ENCODE assay signal across 29 cellular contexts in genomic region chr3:193508108-193508507, GRCh38. TPM values are rescaled to one million over a fixed set of nuclear protein-coding genes. Genes with fewer than 3 reads are reported as not detected.
"Had no signal": no experiment of that assay in that cellular context is flagged by ENCODE, and none has a peak within 500 bp of the region (broad histone marks: within the 10 kb centered on the region; RNA-seq: fewer than 3 reads in every experiment).

No MANE protein-coding gene starts in this region.

- H3K4me1 ChIP-seq: ascending aorta, breast epithelium, colonic mucosa had no signal

- H3K27me3 Mint-ChIP-seq: activated CD4-positive, alpha-beta memory T cell treated with anti-CD3 and anti-CD28 coated beads for 36 hours; activated CD8-positive, alpha-beta memory T cell treated with anti-CD3 and anti-CD28 coated beads, Interleukin-2, amount 10 ng/mL, durations not matched to agents 7 days and 5 days; activated naive CD4-positive, alpha-beta T cell treated with anti-CD3 and anti-CD28 coated beads, Interleukin-2, amount 10 ng/mL, durations not matched to agents 7 days and 5 days; activated naive CD8-positive, alpha-beta T cell treated with anti-CD3 and anti-CD28 coated beads, Interleukin-2, amount 10 ng/mL, durations not matched to agents 7 days and 5 days had no signal

- FAIRE-seq: frontal cortex had no signal

- DNase-seq: activated CD4-positive, alpha-beta memory T cell treated with anti-CD3 and anti-CD28 coated beads for 36 hours; activated CD4-positive, alpha-beta T cell treated with anti-CD3 and anti-CD28 coated beads for 1 hour; activated CD4-positive, alpha-beta T cell treated with anti-CD3 and anti-CD28 coated beads for 4 hours; activated CD8-positive, alpha-beta memory T cell treated with anti-CD3 and anti-CD28 coated beads, Interleukin-2, amount 10 ng/mL, durations not matched to agents 7 days and 5 days; activated CD8-positive, alpha-beta memory T cell treated with anti-CD3 and anti-CD28 coated beads, Interleukin-2, amount 50 U/mL, for 4 hours; activated CD8-positive, alpha-beta T cell treated with anti-CD3 and anti-CD28 coated beads, Interleukin-2, amount 10 ng/mL, durations not matched to agents 7 days and 5 days; activated gamma-delta T cell; activated naive CD4-positive, alpha-beta T cell; activated naive CD4-positive, alpha-beta T cell treated with anti-CD3 and anti-CD28 coated beads, Interleukin-2, amount 10 ng/mL, durations not matched to agents 7 days and 5 days; activated naive CD8-positive, alpha-beta T cell treated with anti-CD3 and anti-CD28 coated beads, Interleukin-2, amount 10 ng/mL, durations not matched to agents 7 days and 5 days; activated T-cell treated with anti-CD3 and anti-CD28 coated beads, Interleukin-2, amount 50 U/mL, for 1 hour; activated T-cell treated with anti-CD3 and anti-CD28 coated beads, Interleukin-2, amount 50 U/mL, for 72 hours; central memory CD4-positive, alpha-beta T cell; cerebellar nuclear complex; colonic mucosa; effector CD8-positive, alpha-beta T cell; foreskin fibroblast; T-helper 2 cell had no signal

- H3K9me3 ChIP-seq: ascending aorta, breast epithelium, colonic mucosa had no signal

- H3K9me3 Mint-ChIP-seq: activated CD4-positive, alpha-beta memory T cell treated with anti-CD3 and anti-CD28 coated beads for 36 hours; activated naive CD4-positive, alpha-beta T cell treated with anti-CD3 and anti-CD28 coated beads, Interleukin-2, amount 10 ng/mL, durations not matched to agents 7 days and 5 days; activated naive CD4-positive, alpha-beta T cell treated with anti-CD3 and anti-CD28 coated beads, Interleukin-2, amount 50 U/mL, for 72 hours; activated naive CD8-positive, alpha-beta T cell treated with anti-CD3 and anti-CD28 coated beads, Interleukin-2, amount 10 ng/mL, durations not matched to agents 7 days and 5 days; activated T-cell treated with anti-CD3 and anti-CD28 coated beads, Interleukin-2, amount 50 U/mL, for 72 hours; brain; WTC11 had no signal

- H3K27ac Mint-ChIP-seq: activated CD4-positive, alpha-beta memory T cell treated with anti-CD3 and anti-CD28 coated beads for 36 hours; activated CD8-positive, alpha-beta memory T cell treated with anti-CD3 and anti-CD28 coated beads, Interleukin-2, amount 10 ng/mL, durations not matched to agents 7 days and 5 days; activated CD8-positive, alpha-beta T cell treated with anti-CD3 and anti-CD28 coated beads, Interleukin-2, amount 10 ng/mL, durations not matched to agents 7 days and 5 days; activated naive CD4-positive, alpha-beta T cell treated with anti-CD3 and anti-CD28 coated beads, Interleukin-2, amount 10 ng/mL, durations not matched to agents 7 days and 5 days; activated naive CD4-positive, alpha-beta T cell treated with anti-CD3 and anti-CD28 coated beads, Interleukin-2, amount 50 U/mL, for 72 hours; activated naive CD8-positive, alpha-beta T cell treated with anti-CD3 and anti-CD28 coated beads, Interleukin-2, amount 10 ng/mL, durations not matched to agents 7 days and 5 days; activated T-cell treated with anti-CD3 and anti-CD28 coated beads, Interleukin-2, amount 50 U/mL, for 72 hours; WTC11 had no signal

- H3K4me1 Mint-ChIP-seq: activated CD8-positive, alpha-beta memory T cell treated with anti-CD3 and anti-CD28 coated beads, Interleukin-2, amount 10 ng/mL, durations not matched to agents 7 days and 5 days; activated naive CD4-positive, alpha-beta T cell treated with anti-CD3 and anti-CD28 coated beads, Interleukin-2, amount 10 ng/mL, durations not matched to agents 7 days and 5 days; activated naive CD8-positive, alpha-beta T cell treated with anti-CD3 and anti-CD28 coated beads, Interleukin-2, amount 10 ng/mL, durations not matched to agents 7 days and 5 days had no signal

- H3K36me3 Mint-ChIP-seq: activated CD4-positive, alpha-beta memory T cell treated with anti-CD3 and anti-CD28 coated beads for 36 hours; activated CD8-positive, alpha-beta memory T cell treated with anti-CD3 and anti-CD28 coated beads, Interleukin-2, amount 10 ng/mL, durations not matched to agents 7 days and 5 days; activated naive CD4-positive, alpha-beta T cell treated with anti-CD3 and anti-CD28 coated beads, Interleukin-2, amount 10 ng/mL, durations not matched to agents 7 days and 5 days; activated naive CD4-positive, alpha-beta T cell treated with anti-CD3 and anti-CD28 coated beads, Interleukin-2, amount 50 U/mL, for 72 hours; activated naive CD8-positive, alpha-beta T cell treated with anti-CD3 and anti-CD28 coated beads, Interleukin-2, amount 10 ng/mL, durations not matched to agents 7 days and 5 days; brain; WTC11 had no signal

- H3K27ac ChIP-seq: ascending aorta, breast epithelium, cardiac muscle cell, colonic mucosa, VCaP had no signal

- H3K4me3 Mint-ChIP-seq: activated CD4-positive, alpha-beta memory T cell treated with anti-CD3 and anti-CD28 coated beads for 36 hours; activated CD8-positive, alpha-beta memory T cell treated with anti-CD3 and anti-CD28 coated beads, Interleukin-2, amount 10 ng/mL, durations not matched to agents 7 days and 5 days; activated CD8-positive, alpha-beta T cell treated with anti-CD3 and anti-CD28 coated beads, Interleukin-2, amount 10 ng/mL, durations not matched to agents 7 days and 5 days; activated naive CD4-positive, alpha-beta T cell treated with anti-CD3 and anti-CD28 coated beads, Interleukin-2, amount 10 ng/mL, durations not matched to agents 7 days and 5 days; activated naive CD8-positive, alpha-beta T cell treated with anti-CD3 and anti-CD28 coated beads, Interleukin-2, amount 10 ng/mL, durations not matched to agents 7 days and 5 days; activated T-cell treated with anti-CD3 and anti-CD28 coated beads, Interleukin-2, amount 50 U/mL, for 72 hours; brain; WTC11 had no signal

- H3K4me3 ChIP-seq: ascending aorta, breast epithelium, cardiac muscle cell, colonic mucosa had no signal

- ATAC-seq: activated CD8-positive, alpha-beta memory T cell treated with anti-CD3 and anti-CD28 coated beads, Interleukin-2, amount 10 ng/mL, durations not matched to agents 7 days and 5 days; activated CD8-positive, alpha-beta T cell treated with anti-CD3 and anti-CD28 coated beads, Interleukin-2, amount 10 ng/mL, durations not matched to agents 7 days and 5 days; activated naive CD4-positive, alpha-beta T cell treated with anti-CD3 and anti-CD28 coated beads, Interleukin-2, amount 50 U/mL, for 72 hours; activated T-cell treated with anti-CD3 and anti-CD28 coated beads, Interleukin-2, amount 50 U/mL, for 72 hours; esophagus mucosa; WTC11 had no signal

- H3K36me3 ChIP-seq: ascending aorta, breast epithelium, cardiac muscle cell, colonic mucosa had no signal

- H3K27me3 ChIP-seq: ascending aorta, breast epithelium, cardiac muscle cell, colonic mucosa had no signal

RNA-seq across cellular contexts. Expression of gene ATP13A4, which starts 46.6 kb away (rescaled TPM):
- total RNA-seq: ascending aorta, dermis microvascular lymphatic vessel endothelial cell, epithelial cell of proximal tubule had no signal
